Comparison of ENCODE assay signal across 8 cellular contexts in genomic region chr15:68875377-68876116, GRCh38. TPM values are rescaled to one million over a fixed set of nuclear protein-coding genes. Genes with fewer than 3 reads are reported as not detected.
DNase-seq lines count a peak whose midpoint lies in the region; ATAC-seq and TF ChIP-seq lines count a peak whose summit lies in the region.

No MANE protein-coding gene starts in this region.

- TF ChIP-seq CTCF in heart left ventricle (IDR thresholded peaks at IDR 0.05) (peak; percentile 77 to 91 (median 86)), parathyroid adenoma (IDR thresholded peaks at IDR 0.05) (peak; percentile 79), thyroid gland (IDR thresholded peaks at IDR 0.05) (peak; percentile 78 to 93 (median 86))

- no peaks in the 10 kb centered on the region for H3K36me3 ChIP-seq in adipocyte (ENCODE audit: control insufficient read depth, insufficient read depth, low read length, severe bottlenecking)
- H3K36me3 ChIP-seq in heart left ventricle: no peaks in the 10 kb centered on the region
- H3K36me3 ChIP-seq in parathyroid adenoma (ENCODE audit: control insufficient read depth, insufficient read depth, low read length): no peaks in the 10 kb centered on the region
- no peaks in the 10 kb centered on the region for H3K36me3 ChIP-seq in thyroid gland

- WGBS in heart left ventricle, 4 donors: 11 to 16% (median 12%) methylated on average over 31 of the region's 31 CpGs
- 11 to 12% methylated on average over 31 of the region's 31 CpGs for WGBS in thyroid gland, 2 donors

- H3K9ac ChIP-seq in adipocyte (ENCODE audit: low read length): peak overlapping the region; percentile 36
- H3K9ac ChIP-seq in parathyroid adenoma: no peak overlapping the region

- H3K4me3 ChIP-seq in GM08714 (ENCODE audit: low read length) (peak overlapping the region; percentile 17; the same call in 1 of the 2 replicates), adipocyte (ENCODE audit: low read length) (peak overlapping the region; percentile 77), heart left ventricle (peak overlapping the region in 10 of 12 donors; percentile 32 to 53 (median 44)), parathyroid adenoma (ENCODE audit: low read depth, low read length) (no peak overlapping the region), thyroid gland (replicated peaks in 1 of 3) (no peak overlapping the region)

- ATAC-seq in heart left ventricle (peak; percentile 80 to 96 (median 93)), GM18511 (IDR thresholded peaks at IDR 0.05; ENCODE audit: unreplicated experiment) (no peak)

- peak overlapping the region; percentile 51 for H2AFZ ChIP-seq in parathyroid adenoma

- intact Hi-C loops in heart left ventricle (cut with DNase I) (loop anchor here (1.0 to 10.0 kb wide), 19 partner anchors 51 to 568 kb away; partner anchors contain the start of gene ANP32A (in 1 of the 10)), thyroid gland (cut with DNase I) (loop anchor here (5.0 to 10.0 kb wide), 3 partner anchors 101 to 323 kb away; no protein-coding TSS in a partner anchor)

- H3K27me3 ChIP-seq in adipocyte (replicated peaks; ENCODE audit: control insufficient read depth, insufficient read depth, low read length) (peaks cover 13% of the 10 kb centered on the region), heart left ventricle (peaks cover 0 to 4% (median 0%) of the 10 kb centered on the region in 9 donors), parathyroid adenoma (ENCODE audit: control insufficient read depth, insufficient read depth, low read length) (no peaks in the 10 kb centered on the region), thyroid gland (no peaks in the 10 kb centered on the region)

- H3K4me1 ChIP-seq in adipocyte (ENCODE audit: control insufficient read depth, insufficient read depth, low read length) (peaks cover 3% of the 10 kb centered on the region), heart left ventricle (peaks cover 0 to 8% (median 0%) of the 10 kb centered on the region in 12 donors), parathyroid adenoma (no peaks in the 10 kb centered on the region), thyroid gland (peaks cover 0 to 5% of the 10 kb centered on the region in 2 donors)

- peak; percentile 52 for DNase-seq in NCI-H1417 treated with DMSO at 0.1 percent for 48 hours (lab: John Stamatoyannopoulos, UW)
- DNase-seq in T follicular helper cell (ENCODE audit: low read depth): peak; percentile 85
- DNase-seq in adipocyte (ENCODE audit: low read depth): peak; percentile 98
- peak; percentile 87 to 96 (median 89) for DNase-seq in heart left ventricle
- DNase-seq in thyroid gland: peak; percentile 93 to 97

- TF ChIP-seq POLR2A in heart left ventricle (IDR thresholded peaks at IDR 0.05): no peak
- TF ChIP-seq POLR2A in thyroid gland (IDR thresholded peaks at IDR 0.05): no peak

- H3K9me3 ChIP-seq in adipocyte (ENCODE audit: control insufficient read depth, low read length): no peaks in the 10 kb centered on the region
- H3K9me3 ChIP-seq in heart left ventricle: no peaks in the 10 kb centered on the region
- H3K9me3 ChIP-seq in parathyroid adenoma (ENCODE audit: control insufficient read depth, low read length): no peaks in the 10 kb centered on the region
- H3K9me3 ChIP-seq in thyroid gland: no peaks in the 10 kb centered on the region

- no peak overlapping the region for H3K27ac ChIP-seq in heart left ventricle
- H3K27ac ChIP-seq in parathyroid adenoma: no peak overlapping the region
- no peak overlapping the region for H3K27ac ChIP-seq in thyroid gland

- H3K4me2 ChIP-seq in parathyroid adenoma (ENCODE audit: low read length): no peak overlapping the region

- H3K79me2 ChIP-seq in parathyroid adenoma: no peaks in the 10 kb centered on the region

RNA-seq across cellular contexts. Expression of gene SPESP1, which starts 54.8 kb away (rescaled TPM):
- total RNA-seq in heart left ventricle: 10 to 100 TPM in 1 of 9 donors, 1 to 10 TPM in 7, not detected in 1; 1.2 to 11.0 (median 4.9) TPM
- polyA plus RNA-seq in heart left ventricle: 1 to 10 TPM; 2.1 to 5.9 TPM
- total RNA-seq in thyroid gland: 10 to 100 TPM in 1 of 4 donors, 1 to 10 TPM in 3; 2.7 to 10.1 (median 5.1) TPM

RNA-seq across cellular contexts. Expression of gene ANP32A, which starts 54.9 kb away (rescaled TPM):
- 100 to 1,000 TPM in 8 of 9 donors, 10 to 100 TPM in 1; 55.7 to 202 (median 142) TPM for total RNA-seq in heart left ventricle
- 100 to 1,000 TPM; 134 to 195 TPM for polyA plus RNA-seq in heart left ventricle
- total RNA-seq in thyroid gland: 100 to 1,000 TPM in 1 of 4 donors, 10 to 100 TPM in 3; 65.4 to 116 (median 79.5) TPM

Comparison
In these comparisons a context has a peak if more than half of its experiments do, and no peak if none do; other contexts are left out.
1. H3K4me3 ChIP-seq: peak in GM08714 (single experiment), adipocyte (single experiment) and heart left ventricle (10 of 12); none in parathyroid adenoma (single experiment) and thyroid gland (0 of 3).
2. Peak in every context shown above with its lines, with median percentiles within 50 percentile points of each other: DNase-seq and CTCF ChIP-seq.